1 cellular context compared by ENCODE assay signal in the genomic region with DNA sequence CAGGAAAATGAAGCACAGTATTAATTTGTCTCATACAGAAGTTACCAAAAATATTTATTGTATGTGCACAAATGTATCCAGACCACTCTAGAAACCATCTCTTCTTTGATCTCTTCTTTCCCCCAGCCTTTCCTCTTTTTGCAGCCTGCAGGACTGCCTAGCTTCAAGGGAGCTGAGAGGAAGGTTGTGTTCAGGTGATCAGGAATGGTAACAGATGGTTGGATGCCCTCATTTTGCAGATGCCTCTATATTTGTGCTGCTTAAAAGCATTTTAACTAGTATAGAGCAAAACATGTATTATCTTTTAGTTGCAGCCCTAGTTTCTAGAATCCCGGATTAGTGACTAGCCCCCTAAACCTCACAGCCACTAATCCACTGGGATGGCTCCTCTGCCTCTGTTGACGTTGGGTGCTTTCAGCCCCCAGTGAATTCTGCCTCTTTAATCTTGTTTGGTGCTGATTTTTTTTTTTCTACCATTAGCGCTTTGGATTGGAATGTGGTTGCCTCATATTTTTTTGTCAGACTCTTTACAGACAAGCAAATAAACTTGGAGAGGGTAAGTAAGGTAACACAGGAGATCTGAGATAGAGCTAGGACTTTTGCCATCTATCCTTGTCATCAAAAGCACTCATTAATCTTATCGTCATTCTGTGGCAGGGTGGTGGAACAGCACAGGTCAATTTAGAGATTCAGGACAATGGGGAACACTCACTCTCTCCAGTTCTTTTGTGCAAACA.
TF ChIP-seq lines count a peak whose summit lies in the region.

No MANE protein-coding gene starts in this region.

TF ChIP-seq in K562, 482 proteins besides CTCF, POLR2A, EP300 and RAD21 (continued from another document and continues in another):
- no peak for TF ChIP-seq ZNF407 (IDR thresholded peaks at IDR 0.05; ENCODE audit: low read depth)
- TF ChIP-seq ZKSCAN1 (IDR thresholded peaks at IDR 0.05; ENCODE audit: low read depth, low read length): no peak
- no peak for TF ChIP-seq ZSCAN29 (IDR thresholded peaks at IDR 0.05)
- peak; percentile 71 for TF ChIP-seq NCOA1 (IDR thresholded peaks at IDR 0.05; ENCODE audit: low read depth)
- TF ChIP-seq ZNF75A (CRISPR knock-in tag; IDR thresholded peaks at IDR 0.05): no peak
- TF ChIP-seq NR4A1 (CRISPR knock-in tag; IDR thresholded peaks at IDR 0.05): no peak
- peak; percentile 58 for TF ChIP-seq NR4A1 (tag; IDR thresholded peaks at IDR 0.05)
- no peak for TF ChIP-seq ZNF778 (CRISPR knock-in tag; IDR thresholded peaks at IDR 0.05)
- no peak for TF ChIP-seq IRF1 (CRISPR knock-in tag; IDR thresholded peaks at IDR 0.05; ENCODE audit: borderline replicate concordance)
- no peak for TF ChIP-seq ZNF239 (CRISPR knock-in tag; IDR thresholded peaks at IDR 0.05)
- TF ChIP-seq ZNF639 (CRISPR knock-in tag; conservative IDR thresholded peaks at IDR 0.05 in 1 of 2, IDR thresholded peaks at IDR 0.05 in 1 of 2): peak in 1 of 2 experiments; percentile 4; a peak in 1 of 4 replicates
- 0 out of 2 replicates have a peak, but pooled peaks have one; percentile 43 for TF ChIP-seq ZBTB40 (IDR thresholded peaks at IDR 0.05)
- no peak for TF ChIP-seq ZBTB40 (CRISPR knock-in tag; IDR thresholded peaks at IDR 0.05)
- no peak for TF ChIP-seq GABPB1 (CRISPR knock-in tag; IDR thresholded peaks at IDR 0.05)
- peak; percentile 58 for TF ChIP-seq CXXC5 (CRISPR knock-in tag; IDR thresholded peaks at IDR 0.05)
- TF ChIP-seq RBM39 (optimal IDR thresholded peaks at IDR 0.05; ENCODE audit: low read depth, low read length): no peak
- TF ChIP-seq ZNF23 (CRISPR knock-in tag; IDR thresholded peaks at IDR 0.05): no peak
- no peak for TF ChIP-seq E2F5 (CRISPR knock-in tag; IDR thresholded peaks at IDR 0.05)
- TF ChIP-seq, protein P1, sequence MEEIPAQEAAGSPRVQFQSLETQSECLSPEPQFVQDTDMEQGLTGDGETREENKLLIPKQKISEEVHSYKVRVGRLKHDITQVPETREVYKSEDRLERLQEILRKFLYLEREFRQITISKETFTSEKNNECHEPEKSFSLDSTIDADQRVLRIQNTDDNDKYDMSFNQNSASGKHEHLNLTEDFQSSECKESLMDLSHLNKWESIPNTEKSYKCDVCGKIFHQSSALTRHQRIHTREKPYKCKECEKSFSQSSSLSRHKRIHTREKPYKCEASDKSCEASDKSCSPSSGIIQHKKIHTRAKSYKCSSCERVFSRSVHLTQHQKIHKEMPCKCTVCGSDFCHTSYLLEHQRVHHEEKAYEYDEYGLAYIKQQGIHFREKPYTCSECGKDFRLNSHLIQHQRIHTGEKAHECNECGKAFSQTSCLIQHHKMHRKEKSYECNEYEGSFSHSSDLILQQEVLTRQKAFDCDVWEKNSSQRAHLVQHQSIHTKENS (CRISPR knock-in tag; IDR thresholded peaks at IDR 0.05): no peak
- TF ChIP-seq NCOA6 (IDR thresholded peaks at IDR 0.05): no peak
- TF ChIP-seq RFX5 (IDR thresholded peaks at IDR 0.05; ENCODE audit: low read depth, low read length): no peak
- TF ChIP-seq NCOA2 (IDR thresholded peaks at IDR 0.05; ENCODE audit: partially characterized antibody in 2 of 2): no peak
- TF ChIP-seq PHB2 (IDR thresholded peaks at IDR 0.05; ENCODE audit: low read depth): no peak
- TF ChIP-seq, protein P2, sequence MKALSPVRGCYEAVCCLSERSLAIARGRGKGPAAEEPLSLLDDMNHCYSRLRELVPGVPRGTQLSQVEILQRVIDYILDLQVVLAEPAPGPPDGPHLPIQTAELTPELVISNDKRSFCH (CRISPR knock-in tag; IDR thresholded peaks at IDR 0.05): no peak
- TF ChIP-seq, protein P2 (tag; IDR thresholded peaks at IDR 0.05): no peak
- TF ChIP-seq KAT7 (CRISPR knock-in tag; IDR thresholded peaks at IDR 0.05; ENCODE audit: borderline replicate concordance): 0 out of 2 replicates have a peak, but pooled peaks have one; percentile 5
- TF ChIP-seq, protein P3, sequence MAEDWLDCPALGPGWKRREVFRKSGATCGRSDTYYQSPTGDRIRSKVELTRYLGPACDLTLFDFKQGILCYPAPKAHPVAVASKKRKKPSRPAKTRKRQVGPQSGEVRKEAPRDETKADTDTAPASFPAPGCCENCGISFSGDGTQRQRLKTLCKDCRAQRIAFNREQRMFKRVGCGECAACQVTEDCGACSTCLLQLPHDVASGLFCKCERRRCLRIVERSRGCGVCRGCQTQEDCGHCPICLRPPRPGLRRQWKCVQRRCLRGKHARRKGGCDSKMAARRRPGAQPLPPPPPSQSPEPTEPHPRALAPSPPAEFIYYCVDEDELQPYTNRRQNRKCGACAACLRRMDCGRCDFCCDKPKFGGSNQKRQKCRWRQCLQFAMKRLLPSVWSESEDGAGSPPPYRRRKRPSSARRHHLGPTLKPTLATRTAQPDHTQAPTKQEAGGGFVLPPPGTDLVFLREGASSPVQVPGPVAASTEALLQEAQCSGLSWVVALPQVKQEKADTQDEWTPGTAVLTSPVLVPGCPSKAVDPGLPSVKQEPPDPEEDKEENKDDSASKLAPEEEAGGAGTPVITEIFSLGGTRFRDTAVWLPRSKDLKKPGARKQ (CRISPR knock-in tag; IDR thresholded peaks at IDR 0.05): no peak
